Comparison of ENCODE assay signal across 15 cellular contexts in genomic region chr6:25088513-25088912, GRCh38.
DNase-seq lines count a peak whose midpoint lies in the region; ATAC-seq and TF ChIP-seq lines count a peak whose summit lies in the region.
"Had no signal": no experiment of that assay in that cellular context is flagged by ENCODE, and none has a peak within 500 bp of the region (broad histone marks: within the 10 kb centered on the region; RNA-seq: fewer than 3 reads in every experiment).

No MANE protein-coding gene starts in this region.

- no peak for TF ChIP-seq CTCF in choroid plexus epithelial cell (conservative IDR thresholded peaks at IDR 0.05; ENCODE audit: low read depth, low read length)

- ATAC-seq in HG02623 (IDR thresholded peaks at IDR 0.05; ENCODE audit: unreplicated experiment) = no peak
- no peak for ATAC-seq in HG03442 (IDR thresholded peaks at IDR 0.05; ENCODE audit: unreplicated experiment)

- no peak overlapping the region for H3K4me3 ChIP-seq in choroid plexus epithelial cell (ENCODE audit: low read depth, low read length)
- H3K4me3 ChIP-seq: adrenal gland, testis had no signal

- DNase-seq in EH (ENCODE audit: low read depth) (peak; percentile 73), MV-4-11 (lab: John Stamatoyannopoulos, UW) (peak; percentile 2), choroid plexus epithelial cell (ENCODE audit: low read depth) (peak; percentile 54), lung microvascular endothelial cell (ENCODE audit: low read depth in 2 of 2) (peak; percentile 13 to 93), NCI-H526 treated with DMSO at 0.1 percent for 48 hours (lab: John Stamatoyannopoulos, UW) (no peak), DMS153 treated with DMSO at 0.1 percent for 48 hours (lab: John Stamatoyannopoulos, UW; ENCODE audit: unreplicated experiment) (no peak)
- DNase-seq: activated CD4-positive, alpha-beta T cell treated with anti-CD3 and anti-CD28 coated beads for 4 hours; activated T-cell treated with anti-CD3 and anti-CD28 coated beads, Interleukin-2, amount 50 U/mL, for 1 hour; adrenal gland; DMS 273 treated with DMSO at 0.1 percent for 48 hours; NCI-H1417; NCI-H526; testis had no signal

Comparison
In these comparisons a context has a peak if more than half of its experiments do, and no peak if none do; other contexts are left out.
1. DNase-seq: peak in EH (single experiment), MV-4-11 (single experiment), choroid plexus epithelial cell (single experiment) and lung microvascular endothelial cell (2 of 2); none in NCI-H526 treated with DMSO at 0.1 percent for 48 hours (single experiment) and DMS153 treated with DMSO at 0.1 percent for 48 hours (single experiment).